ENCODE assay signal across 1 cellular context in genomic region chr18:79460445-79461300, GRCh38.
A peak's percentile ranks its signal among the peaks of the same experiment; 100 is the strongest.
TF ChIP-seq lines count a peak whose summit lies in the region.

No MANE protein-coding gene starts in this region.

TF ChIP-seq in GM12878, 131 proteins besides CTCF, POLR2A, EP300 and RAD21 (continued from another document):
- 0 out of 2 replicates have a peak, but pooled peaks have one; percentile 34 for TF ChIP-seq DPF2 (IDR thresholded peaks at IDR 0.05)
- TF ChIP-seq TBL1XR1 (IDR thresholded peaks at IDR 0.05; ENCODE audit: low read depth, low read length) = peak; percentile 77; the same call in 1 of the 2 replicates
- TF ChIP-seq, protein P1, sequence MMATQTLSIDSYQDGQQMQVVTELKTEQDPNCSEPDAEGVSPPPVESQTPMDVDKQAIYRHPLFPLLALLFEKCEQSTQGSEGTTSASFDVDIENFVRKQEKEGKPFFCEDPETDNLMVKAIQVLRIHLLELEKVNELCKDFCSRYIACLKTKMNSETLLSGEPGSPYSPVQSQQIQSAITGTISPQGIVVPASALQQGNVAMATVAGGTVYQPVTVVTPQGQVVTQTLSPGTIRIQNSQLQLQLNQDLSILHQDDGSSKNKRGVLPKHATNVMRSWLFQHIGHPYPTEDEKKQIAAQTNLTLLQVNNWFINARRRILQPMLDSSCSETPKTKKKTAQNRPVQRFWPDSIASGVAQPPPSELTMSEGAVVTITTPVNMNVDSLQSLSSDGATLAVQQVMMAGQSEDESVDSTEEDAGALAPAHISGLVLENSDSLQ (IDR thresholded peaks at IDR 0.05) = peak; percentile 58
- TF ChIP-seq MYB (IDR thresholded peaks at IDR 0.05; ENCODE audit: borderline replicate concordance, low read depth, low read length) = no peak
- TF ChIP-seq, protein P2, sequence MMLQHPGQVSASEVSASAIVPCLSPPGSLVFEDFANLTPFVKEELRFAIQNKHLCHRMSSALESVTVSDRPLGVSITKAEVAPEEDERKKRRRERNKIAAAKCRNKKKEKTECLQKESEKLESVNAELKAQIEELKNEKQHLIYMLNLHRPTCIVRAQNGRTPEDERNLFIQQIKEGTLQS (IDR thresholded peaks at IDR 0.05; ENCODE audit: borderline replicate concordance, extremely low read depth, low read depth, low read length) = no peak
- TF ChIP-seq ATF2 (IDR thresholded peaks at IDR 0.05; ENCODE audit: low read length) = no peak
- peak; percentile 91 for TF ChIP-seq MEF2B (IDR thresholded peaks at IDR 0.05; ENCODE audit: partially characterized antibody, poor library complexity, severe bottlenecking)
- TF ChIP-seq CBFB (IDR thresholded peaks at IDR 0.05; ENCODE audit: low read depth) = no peak
- no peak for TF ChIP-seq EED (IDR thresholded peaks at IDR 0.05; ENCODE audit: low read depth)
- TF ChIP-seq, protein P3, sequence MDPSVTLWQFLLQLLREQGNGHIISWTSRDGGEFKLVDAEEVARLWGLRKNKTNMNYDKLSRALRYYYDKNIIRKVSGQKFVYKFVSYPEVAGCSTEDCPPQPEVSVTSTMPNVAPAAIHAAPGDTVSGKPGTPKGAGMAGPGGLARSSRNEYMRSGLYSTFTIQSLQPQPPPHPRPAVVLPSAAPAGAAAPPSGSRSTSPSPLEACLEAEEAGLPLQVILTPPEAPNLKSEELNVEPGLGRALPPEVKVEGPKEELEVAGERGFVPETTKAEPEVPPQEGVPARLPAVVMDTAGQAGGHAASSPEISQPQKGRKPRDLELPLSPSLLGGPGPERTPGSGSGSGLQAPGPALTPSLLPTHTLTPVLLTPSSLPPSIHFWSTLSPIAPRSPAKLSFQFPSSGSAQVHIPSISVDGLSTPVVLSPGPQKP (IDR thresholded peaks at IDR 0.05; ENCODE audit: low read depth, low read length) = no peak
- no peak for TF ChIP-seq ZNF217 (IDR thresholded peaks at IDR 0.05)
- TF ChIP-seq MAX (IDR thresholded peaks at IDR 0.05; ENCODE audit: low read depth, low read length) = 0 out of 2 replicates have a peak, but pooled peaks have one; percentile 10
- no peak for TF ChIP-seq YBX1 (IDR thresholded peaks at IDR 0.05)
- TF ChIP-seq PML (IDR thresholded peaks at IDR 0.05; ENCODE audit: low read length) = no peak
- TF ChIP-seq MTA2 (IDR thresholded peaks at IDR 0.05; ENCODE audit: low read depth) = no peak
- no peak for TF ChIP-seq SMC3 (IDR thresholded peaks at IDR 0.05; ENCODE audit: borderline replicate concordance, low read length)
- no peak for TF ChIP-seq PAX8 (IDR thresholded peaks at IDR 0.05)
- no peak for TF ChIP-seq CREB1 (IDR thresholded peaks at IDR 0.05; ENCODE audit: low read depth)
